25 cellular contexts compared by ENCODE assay signal in genomic region chr2:213175673-213176247, GRCh38.
"Had no signal": no experiment of that assay in that cellular context is flagged by ENCODE, and none has a peak within 500 bp of the region (broad histone marks: within the 10 kb centered on the region; RNA-seq: fewer than 3 reads in every experiment).

No MANE protein-coding gene starts in this region.

- H3K4me1 Mint-ChIP-seq: activated naive CD8-positive, alpha-beta T cell treated with anti-CD3 and anti-CD28 coated beads, Interleukin-2, amount 10 ng/mL, durations not matched to agents 7 days and 5 days; central memory CD8-positive, alpha-beta T cell had no signal

- DNase-seq: activated B cell treated with CpG ODN at 0.5 μM for 24 hours; activated CD4-positive, alpha-beta T cell treated with anti-CD3 and anti-CD28 coated beads for 36 hours; activated CD4-positive, alpha-beta T cell treated with anti-CD3 and anti-CD28 coated beads, Interleukin-2, amount 50 U/mL, for 4 hours; activated CD8-positive, alpha-beta memory T cell treated with anti-CD3 and anti-CD28 coated beads for 24 hours; activated CD8-positive, alpha-beta memory T cell treated with anti-CD3 and anti-CD28 coated beads, Interleukin-2, amount 50 U/mL, for 48 hours; activated naive CD4-positive, alpha-beta T cell treated with anti-CD3 and anti-CD28 coated beads for 36 hours; activated naive CD8-positive, alpha-beta T cell treated with anti-CD3 and anti-CD28 coated beads, Interleukin-2, amount 10 ng/mL, durations not matched to agents 7 days and 5 days; activated T-cell treated with anti-CD3 and anti-CD28 coated beads, Interleukin-2, amount 50 U/mL, for 4 hours; amniotic stem cell; dorsolateral prefrontal cortex; effector memory CD8-positive, alpha-beta T cell; esophagus squamous epithelium; heart right ventricle; left colon; mesenchymal stem cell; mucosa of descending colon; nucleus accumbens; stimulated activated CD4-positive, alpha-beta T cell treated with anti-CD3 and anti-CD28 coated beads, Interleukin-2, amount 100 ng/mL, for 48 hours; stimulated activated naive CD4-positive, alpha-beta T cell; T-helper 9 cell; upper lobe of right lung had no signal

- H3K9me3 Mint-ChIP-seq: activated B cell treated with CpG ODN at 0.5 μM for 24 hours; activated naive CD4-positive, alpha-beta T cell treated with anti-CD3 and anti-CD28 coated beads for 36 hours; activated naive CD8-positive, alpha-beta T cell treated with anti-CD3 and anti-CD28 coated beads, Interleukin-2, amount 10 ng/mL, durations not matched to agents 7 days and 5 days; activated T-cell treated with anti-CD3 and anti-CD28 coated beads, Interleukin-2, amount 50 U/mL, for 4 hours; central memory CD8-positive, alpha-beta T cell; effector memory CD8-positive, alpha-beta T cell had no signal

- H3K27me3 Mint-ChIP-seq: activated B cell treated with CpG ODN at 0.5 μM for 24 hours; activated CD4-positive, alpha-beta T cell treated with anti-CD3 and anti-CD28 coated beads for 36 hours; central memory CD8-positive, alpha-beta T cell; effector memory CD8-positive, alpha-beta T cell had no signal

- ATAC-seq: activated CD4-positive, alpha-beta T cell treated with anti-CD3 and anti-CD28 coated beads for 36 hours; activated T-cell treated with anti-CD3 and anti-CD28 coated beads, Interleukin-2, amount 50 U/mL, for 4 hours; effector memory CD8-positive, alpha-beta T cell; heart right ventricle; left colon; mucosa of descending colon; sciatic nerve; upper lobe of right lung had no signal

- H3K36me3 Mint-ChIP-seq: activated naive CD8-positive, alpha-beta T cell treated with anti-CD3 and anti-CD28 coated beads, Interleukin-2, amount 10 ng/mL, durations not matched to agents 7 days and 5 days had no signal

- H3K27ac Mint-ChIP-seq: activated B cell treated with CpG ODN at 0.5 μM for 24 hours; activated CD4-positive, alpha-beta T cell treated with anti-CD3 and anti-CD28 coated beads for 36 hours; activated naive CD4-positive, alpha-beta T cell treated with anti-CD3 and anti-CD28 coated beads for 36 hours; activated naive CD8-positive, alpha-beta T cell treated with anti-CD3 and anti-CD28 coated beads, Interleukin-2, amount 10 ng/mL, durations not matched to agents 7 days and 5 days; effector memory CD8-positive, alpha-beta T cell had no signal

- H3K4me3 Mint-ChIP-seq: activated B cell treated with CpG ODN at 0.5 μM for 24 hours; activated CD4-positive, alpha-beta T cell treated with anti-CD3 and anti-CD28 coated beads for 36 hours; activated naive CD4-positive, alpha-beta T cell treated with anti-CD3 and anti-CD28 coated beads for 36 hours; activated naive CD8-positive, alpha-beta T cell treated with anti-CD3 and anti-CD28 coated beads, Interleukin-2, amount 10 ng/mL, durations not matched to agents 7 days and 5 days; activated T-cell treated with anti-CD3 and anti-CD28 coated beads, Interleukin-2, amount 50 U/mL, for 4 hours; central memory CD8-positive, alpha-beta T cell; effector memory CD8-positive, alpha-beta T cell had no signal

- H3K4me3 ChIP-seq: breast epithelium, dorsolateral prefrontal cortex, esophagus squamous epithelium, heart right ventricle, mucosa of descending colon, thoracic aorta, upper lobe of right lung had no signal
